8 cellular contexts compared by ENCODE assay signal in genomic region chr12:80472912-80473500, GRCh38. TPM values are rescaled to one million over a fixed set of nuclear protein-coding genes. Genes with fewer than 3 reads are reported as not detected.
DNase-seq lines count a peak whose midpoint lies in the region; ATAC-seq and TF ChIP-seq lines count a peak whose summit lies in the region.

No MANE protein-coding gene starts in this region.

- TF ChIP-seq CTCF in foreskin fibroblast (IDR thresholded peaks at IDR 0.05; ENCODE audit: low read depth, low read length), result peak; percentile 58

- DNase-seq in COLO829 (ENCODE audit: low spot score) (peak; percentile 2), MG63 (peak; percentile 5), SK-N-MC (ENCODE audit: low read depth, low spot score) (peak; percentile 72), foreskin fibroblast (peak; percentile 67 to 81), smooth muscle cell of the brain vasculature (ENCODE audit: low read depth, low spot score) (peak; percentile 28), NCI-H1930 (lab: John Stamatoyannopoulos, UW) (no peak)

- ATAC-seq in GM21360 (IDR thresholded peaks at IDR 0.05; ENCODE audit: unreplicated experiment) (peak; percentile 94), GM19455 (IDR thresholded peaks at IDR 0.05; ENCODE audit: unreplicated experiment) (no peak)

- H3K4me3 ChIP-seq in MG63, result no peak overlapping the region
- no peak overlapping the region for H3K4me3 ChIP-seq in SK-N-MC
- no peak overlapping the region for H3K4me3 ChIP-seq in foreskin fibroblast (ENCODE audit: low read depth in 1 of 2, low read length in 2 of 2)

- H3K27me3 ChIP-seq in MG63, result no peaks in the 10 kb centered on the region

- peak overlapping the region; percentile 78 for H3K27ac ChIP-seq in SK-N-MC

- peaks cover 19% of the 10 kb centered on the region for H3K36me3 ChIP-seq in MG63
- no peaks in the 10 kb centered on the region for H3K36me3 ChIP-seq in SK-N-MC (ENCODE audit: insufficient read depth, low read length)

- H3K9me3 ChIP-seq in MG63 (no peaks in the 10 kb centered on the region; the same call in 1 of the 2 replicates), SK-N-MC (ENCODE audit: low read depth, low read length) (no peaks in the 10 kb centered on the region)

- H3K9ac ChIP-seq in SK-N-MC (ENCODE audit: insufficient read length), result no peak overlapping the region

RNA-seq across cellular contexts. Expression of gene PTPRQ, which starts 29.0 kb away (rescaled TPM):
- 4.0 TPM in 2 replicates for total RNA-seq in MG63 (2014; rRNA removed; shearing (Covaris generic); ENCODE audit: low replicate concordance)

Comparison
In these comparisons a context has a peak if more than half of its experiments do, and no peak if none do; other contexts are left out.
1. DNase-seq: peak in COLO829 (single experiment), MG63 (single experiment), SK-N-MC (single experiment), foreskin fibroblast (2 of 2) and smooth muscle cell of the brain vasculature (single experiment); none in NCI-H1930 (0 of 2).